17 cellular contexts compared by ENCODE assay signal in the genomic region with DNA sequence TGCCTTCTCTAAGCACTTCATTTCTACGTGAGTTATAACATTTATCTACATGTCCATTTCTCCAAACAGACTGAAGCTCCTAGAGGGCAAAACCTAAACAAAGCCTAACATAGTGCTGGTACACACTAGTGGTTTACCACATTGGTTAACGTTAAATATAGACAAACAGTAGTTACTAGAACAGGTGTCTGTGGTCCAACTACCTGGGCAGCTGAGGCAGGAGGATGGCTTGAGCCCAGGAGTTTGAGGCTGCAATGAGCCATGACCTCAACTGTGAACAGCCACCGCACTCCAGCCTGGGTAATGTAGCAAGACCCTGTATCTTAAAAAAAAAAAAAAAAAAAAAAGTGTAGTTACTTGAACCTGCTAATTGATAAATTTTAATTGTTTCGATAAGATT. TPM values are rescaled to one million over a fixed set of nuclear protein-coding genes. Genes with fewer than 3 reads are reported as not detected.
DNase-seq lines count a peak whose midpoint lies in the region; ATAC-seq and TF ChIP-seq lines count a peak whose summit lies in the region.
"Had no signal": no experiment of that assay in that cellular context is flagged by ENCODE, and none has a peak within 500 bp of the region (broad histone marks: within the 10 kb centered on the region; RNA-seq: fewer than 3 reads in every experiment).

No MANE protein-coding gene starts in this region.

- no peaks in the 10 kb centered on the region for H3K36me3 ChIP-seq in PC-3 (ENCODE audit: low read depth, low read length)

- no peak overlapping the region for H3K9ac ChIP-seq in PC-3 (ENCODE audit: low read length)

- no peak overlapping the region for H3K4me3 Mint-ChIP-seq in endothelial cell (ENCODE audit: unreplicated experiment)
- H3K4me3 Mint-ChIP-seq: naive thymus-derived CD8-positive, alpha-beta T cell had no signal

- peaks cover 3% of the 10 kb centered on the region for H3K27me3 Mint-ChIP-seq in endothelial cell (ENCODE audit: unreplicated experiment)

- CTCF ChIA-PET in PC-3 (lab: Charles Lee) = no interaction called here

- no peaks in the 10 kb centered on the region for H3K9me3 ChIP-seq in PC-3 (ENCODE audit: low read length)

- H3K36me3 Mint-ChIP-seq in endothelial cell (ENCODE audit: low read depth, unreplicated experiment) = no peaks in the 10 kb centered on the region

- H3K4me1 ChIP-seq in PC-3 (ENCODE audit: insufficient read depth, low read length) = peaks cover 54% of the 10 kb centered on the region

- no peak overlapping the region for H2AFZ ChIP-seq in PC-3 (ENCODE audit: low read length)

- H3F3A ChIP-seq in PC-3 (ENCODE audit: low read length, unreplicated experiment) = no peaks in the 10 kb centered on the region

- H3K27me3 ChIP-seq in PC-3 (ENCODE audit: low read length) = no peaks in the 10 kb centered on the region

- H4K20me1 ChIP-seq in PC-3 (ENCODE audit: low read length) = no peaks in the 10 kb centered on the region

- H3K27ac Mint-ChIP-seq in endothelial cell (ENCODE audit: unreplicated experiment) = peak overlapping the region; percentile 44
- H3K27ac Mint-ChIP-seq: naive thymus-derived CD8-positive, alpha-beta T cell had no signal

- no peak overlapping the region for H3K27ac ChIP-seq in PC-3 (ENCODE audit: low read length)

- peaks cover 54% of the 10 kb centered on the region for H3K4me1 Mint-ChIP-seq in endothelial cell (ENCODE audit: unreplicated experiment)

- TF ChIP-seq CTCF in endothelial cell (IDR thresholded peaks at IDR 0.05; ENCODE audit: unreplicated experiment) = no peak
- no peak for TF ChIP-seq CTCF in PC-3 (conservative IDR thresholded peaks at IDR 0.05; ENCODE audit: low read depth, low read length)

- no peak overlapping the region for H3K4me2 ChIP-seq in PC-3 (ENCODE audit: low read length)

- no peaks in the 10 kb centered on the region for H3K9me2 ChIP-seq in PC-3 (replicated peaks; ENCODE audit: low read length)

- intact Hi-C loops in PC-3 (cut with micrococcal nuclease) = loop anchor here (5.0 kb wide), 1 partner anchor 127 kb away; no protein-coding TSS in a partner anchor
- intact Hi-C loops in left cardiac atrium (cut with DNase I) = no loop called here

- ATAC-seq in GM18511 (IDR thresholded peaks at IDR 0.05; ENCODE audit: unreplicated experiment) (peak; percentile 48), GM21423 (IDR thresholded peaks at IDR 0.05; ENCODE audit: unreplicated experiment) (peak; percentile 67), HG03175 (IDR thresholded peaks at IDR 0.05; ENCODE audit: unreplicated experiment) (peak; percentile 53), PC-3 (no peak), left cardiac atrium (no peak)
- ATAC-seq: naive thymus-derived CD8-positive, alpha-beta T cell had no signal

- POLR2A ChIA-PET in PC-3 (lab: Charles Lee; ENCODE audit: unreplicated experiment) = no interaction called here

- H3K79me2 ChIP-seq in PC-3 (ENCODE audit: low read length) = peaks cover 91% of the 10 kb centered on the region

- DNase-seq in endothelial cell (ENCODE audit: low spot score) = no peak
- no peak for DNase-seq in PC-3
- no peak for DNase-seq in left cardiac atrium
- no peak for DNase-seq in stimulated activated CD4-positive, alpha-beta T cell treated with anti-CD3 and anti-CD28 coated beads, Interleukin-2, amount 100 ng/mL, for 48 hours
- no peak for DNase-seq in SW 1271 (lab: John Stamatoyannopoulos, UW)
- DNase-seq: activated CD4-positive, alpha-beta T cell treated with anti-CD3 and anti-CD28 coated beads for 1 hour; activated T-cell treated with anti-CD3 and anti-CD28 coated beads, Interleukin-2, amount 50 U/mL, for 1 hour; head of caudate nucleus; left ventricle myocardium superior; naive thymus-derived CD8-positive, alpha-beta T cell; retina; stimulated activated CD4-positive, alpha-beta T cell treated with anti-CD3 and anti-CD28 coated beads, Interleukin-4, amount 100 ng/mL, for 4 hours; stimulated activated naive CD4-positive, alpha-beta T cell; T-helper 1 cell had no signal

- no peak overlapping the region for H3K4me3 ChIP-seq in PC-3 (ENCODE audit: low read length)

- no TSS peak for BruUV-seq in PC-3 (replicated peaks; lab: Mats Ljungman, UMichigan)

- no peaks in the 10 kb centered on the region for H3K9me3 Mint-ChIP-seq in endothelial cell (ENCODE audit: unreplicated experiment)
- H3K9me3 Mint-ChIP-seq: naive thymus-derived CD8-positive, alpha-beta T cell had no signal

RNA-seq across cellular contexts. Expression of gene PTPRK, which starts 26.5 kb away (rescaled TPM):
- 47.3 TPM for total RNA-seq in endothelial cell (ENCODE audit: unreplicated experiment)
- 53.8 and 64.7 TPM in 2 replicates for total RNA-seq in PC-3 (2014; rRNA removed)
- total RNA-seq in left cardiac atrium = 10 to 100 TPM; 29.6 to 30.2 TPM

Comparison
In these comparisons a context has a peak if more than half of its experiments do, and no peak if none do; other contexts are left out.
1. ATAC-seq: peak in GM18511 (single experiment), GM21423 (single experiment) and HG03175 (single experiment); none in PC-3 (single experiment) and left cardiac atrium (0 of 2).